ENCODE assay signal across 27 cellular contexts in genomic region chr6:13283340-13283739, GRCh38.
"Had no signal": no experiment of that assay in that cellular context is flagged by ENCODE, and none has a peak within 500 bp of the region (broad histone marks: within the 10 kb centered on the region; RNA-seq: fewer than 3 reads in every experiment).

No MANE protein-coding gene starts in this region.

- H3K36me3 ChIP-seq: brain microvascular endothelial cell, MG63 had no signal

- H3K27ac Mint-ChIP-seq: activated CD4-positive, alpha-beta T cell treated with anti-CD3 and anti-CD28 coated beads, Interleukin-2, amount 10 ng/mL, durations not matched to agents 24 days and 14 days; activated CD8-positive, alpha-beta memory T cell treated with anti-CD3 and anti-CD28 coated beads, Interleukin-2, amount 10 ng/mL, durations not matched to agents 7 days and 5 days; activated naive CD4-positive, alpha-beta T cell treated with anti-CD3 and anti-CD28 coated beads, Interleukin-2, amount 10 ng/mL, durations not matched to agents 7 days and 5 days; activated naive CD8-positive, alpha-beta T cell treated with anti-CD3 and anti-CD28 coated beads for 36 hours; activated T-cell treated with anti-CD3 and anti-CD28 coated beads, Interleukin-2, amount 50 U/mL, for 24 hours; activated T-helper 1 cell treated with anti-CD3 and anti-CD28 coated beads, Interleukin-12 subunit alpha, Interleukin-12 subunit beta, Interleukin-2, Interleukin-4 antibody, amounts not matched to agents 30 ng/mL and 10 ng/mL and 1 ng/mL, durations not matched to agents 14 hours and 24 hours and 36 hours; T-cell; T-helper 2 cell treated with Interferon-gamma antibody and Interleukin-4, amounts not matched to agents 5 μg/mL and 100 μg/mL, for 36 hours; WTC11 had no signal

- ATAC-seq: activated CD8-positive, alpha-beta memory T cell treated with anti-CD3 and anti-CD28 coated beads, Interleukin-2, amount 10 ng/mL, durations not matched to agents 7 days and 5 days; T-cell; WTC11 had no signal

- H3K4me1 Mint-ChIP-seq: activated CD4-positive, alpha-beta T cell treated with anti-CD3 and anti-CD28 coated beads, Interleukin-2, amount 10 ng/mL, durations not matched to agents 24 days and 14 days had no signal

- H3K4me3 ChIP-seq: cardiac muscle cell, MG63, SK-N-MC had no signal

- H3K27ac ChIP-seq: brain microvascular endothelial cell, cardiac muscle cell, SK-N-MC had no signal

- DNase-seq: activated CD4-positive, alpha-beta T cell treated with anti-CD3 and anti-CD28 coated beads for 1 hour; activated CD4-positive, alpha-beta T cell treated with anti-CD3 and anti-CD28 coated beads, Interleukin-2, amount 10 ng/mL, durations not matched to agents 24 days and 14 days; activated CD4-positive, alpha-beta T cell treated with anti-CD3 and anti-CD28 coated beads, Interleukin-2, amount 50 U/mL, for 48 hours; activated CD8-positive, alpha-beta memory T cell treated with anti-CD3 and anti-CD28 coated beads, Interleukin-2, amount 10 ng/mL, durations not matched to agents 7 days and 5 days; activated gamma-delta T cell; activated naive CD4-positive, alpha-beta T cell treated with anti-CD3 and anti-CD28 coated beads, Interleukin-2, amount 10 ng/mL, durations not matched to agents 7 days and 5 days; activated naive CD8-positive, alpha-beta T cell treated with anti-CD3 and anti-CD28 coated beads for 36 hours; activated T-cell treated with anti-CD3 and anti-CD28 coated beads, Interleukin-2, amount 50 U/mL, for 24 hours; brain microvascular endothelial cell; cerebellar nuclear complex; MG63; MV-4-11; NCI-H1092 treated with DMSO at 0.1 percent for 48 hours; NCI-H1417 treated with DMSO at 0.1 percent for 48 hours; NCI-H1694 treated with DMSO at 0.1 percent for 48 hours; NCI-H2029 treated with DMSO at 0.1 percent for 48 hours; NCI-H345; NCI-H510A; NCI-H526 treated with DMSO at 0.1 percent for 48 hours; NCI-H82; SIG-M5; T-cell had no signal

- H3K4me3 Mint-ChIP-seq: activated CD4-positive, alpha-beta T cell treated with anti-CD3 and anti-CD28 coated beads, Interleukin-2, amount 10 ng/mL, durations not matched to agents 24 days and 14 days; activated CD8-positive, alpha-beta memory T cell treated with anti-CD3 and anti-CD28 coated beads, Interleukin-2, amount 10 ng/mL, durations not matched to agents 7 days and 5 days; activated naive CD4-positive, alpha-beta T cell treated with anti-CD3 and anti-CD28 coated beads, Interleukin-2, amount 10 ng/mL, durations not matched to agents 7 days and 5 days; activated naive CD8-positive, alpha-beta T cell treated with anti-CD3 and anti-CD28 coated beads for 36 hours; activated T-cell treated with anti-CD3 and anti-CD28 coated beads, Interleukin-2, amount 50 U/mL, for 24 hours; activated T-helper 1 cell treated with anti-CD3 and anti-CD28 coated beads, Interleukin-12 subunit alpha, Interleukin-12 subunit beta, Interleukin-2, Interleukin-4 antibody, amounts not matched to agents 30 ng/mL and 10 ng/mL and 1 ng/mL, durations not matched to agents 14 hours and 24 hours and 36 hours; T-cell; T-helper 2 cell treated with Interferon-gamma antibody and Interleukin-4, amounts not matched to agents 5 μg/mL and 100 μg/mL, for 36 hours; WTC11 had no signal

- H3K27me3 ChIP-seq: brain microvascular endothelial cell, cardiac muscle cell, MG63 had no signal

- H3K27me3 Mint-ChIP-seq: activated CD4-positive, alpha-beta T cell treated with anti-CD3 and anti-CD28 coated beads, Interleukin-2, amount 10 ng/mL, durations not matched to agents 24 days and 14 days; activated CD8-positive, alpha-beta memory T cell treated with anti-CD3 and anti-CD28 coated beads, Interleukin-2, amount 10 ng/mL, durations not matched to agents 7 days and 5 days; activated naive CD4-positive, alpha-beta T cell treated with anti-CD3 and anti-CD28 coated beads, Interleukin-2, amount 10 ng/mL, durations not matched to agents 7 days and 5 days; activated naive CD8-positive, alpha-beta T cell treated with anti-CD3 and anti-CD28 coated beads for 36 hours; activated T-cell treated with anti-CD3 and anti-CD28 coated beads, Interleukin-2, amount 50 U/mL, for 24 hours; T-cell had no signal
